ENCODE assay signal across 21 cellular contexts in the genomic region with DNA sequence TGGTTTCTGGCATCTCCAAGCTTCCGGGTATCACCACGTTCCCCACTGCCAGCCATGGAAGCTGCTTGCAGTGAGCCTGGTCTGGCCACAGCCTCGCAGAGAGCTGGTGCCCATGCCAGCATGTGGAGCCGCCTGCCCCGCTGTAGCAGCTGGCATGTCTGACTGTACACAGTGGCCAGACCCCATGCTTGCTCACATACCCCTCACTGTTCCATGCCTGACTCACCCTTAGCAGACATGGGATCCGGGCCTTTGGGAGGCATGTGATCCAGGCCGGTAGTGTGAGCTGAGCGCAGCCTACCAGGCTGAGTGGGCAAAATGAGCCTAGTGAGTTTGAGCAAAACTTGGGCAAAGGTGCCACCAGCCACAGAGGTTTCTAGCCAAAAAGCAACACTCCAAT.
"Had no signal": no experiment of that assay in that cellular context is flagged by ENCODE, and none has a peak within 500 bp of the region (broad histone marks: within the 10 kb centered on the region; RNA-seq: fewer than 3 reads in every experiment).

No MANE protein-coding gene starts in this region.

- H3K9me3 Mint-ChIP-seq: natural killer cell; stimulated activated naive CD8-positive, alpha-beta T cell treated with anti-CD3 and anti-CD28 coated beads, Interleukin-15, Interleukin-2, amounts not matched to agents 100 ng/mL and 50 ng/mL, for 24 hours had no signal

- H3K4me3 ChIP-seq: cardiac muscle cell, left ventricle myocardium inferior, prostate gland, right atrium auricular region, tibial artery had no signal

- H3K27ac Mint-ChIP-seq: activated CD8-positive, alpha-beta T cell treated with anti-CD3 and anti-CD28 coated beads, Interleukin-2, amount 10 ng/mL, durations not matched to agents 7 days and 5 days; activated naive CD8-positive, alpha-beta T cell treated with anti-CD3 and anti-CD28 coated beads, Interleukin-2, amount 50 U/mL, for 24 hours; activated T-helper 1 cell treated with anti-CD3 and anti-CD28 coated beads, Interleukin-12 subunit alpha, Interleukin-12 subunit beta, Interleukin-2, Interleukin-4 antibody, amounts not matched to agents 30 ng/mL and 10 ng/mL and 1 ng/mL, durations not matched to agents 14 hours and 24 hours and 36 hours; mesothelial cell of epicardium; natural killer cell; stimulated activated naive CD8-positive, alpha-beta T cell treated with anti-CD3 and anti-CD28 coated beads, Interleukin-15, Interleukin-2, amounts not matched to agents 100 ng/mL and 50 ng/mL, for 24 hours; T-helper 17 cell had no signal

- H3K4me1 Mint-ChIP-seq: natural killer cell, T-helper 17 cell had no signal

- FAIRE-seq: urothelium cell line had no signal

- H3K4me3 Mint-ChIP-seq: activated CD8-positive, alpha-beta T cell treated with anti-CD3 and anti-CD28 coated beads, Interleukin-2, amount 10 ng/mL, durations not matched to agents 7 days and 5 days; activated naive CD8-positive, alpha-beta T cell treated with anti-CD3 and anti-CD28 coated beads, Interleukin-2, amount 50 U/mL, for 24 hours; activated T-helper 1 cell treated with anti-CD3 and anti-CD28 coated beads, Interleukin-12 subunit alpha, Interleukin-12 subunit beta, Interleukin-2, Interleukin-4 antibody, amounts not matched to agents 30 ng/mL and 10 ng/mL and 1 ng/mL, durations not matched to agents 14 hours and 24 hours and 36 hours; mesothelial cell of epicardium; natural killer cell; stimulated activated naive CD8-positive, alpha-beta T cell treated with anti-CD3 and anti-CD28 coated beads, Interleukin-15, Interleukin-2, amounts not matched to agents 100 ng/mL and 50 ng/mL, for 24 hours; T-helper 17 cell had no signal

- H3K27me3 Mint-ChIP-seq: T-helper 17 cell had no signal

- DNase-seq: activated CD4-positive, alpha-beta T cell treated with anti-CD3 and anti-CD28 coated beads, Interleukin-2, amount 50 U/mL, for 1 hour; activated CD8-positive, alpha-beta T cell treated with anti-CD3 and anti-CD28 coated beads, Interleukin-2, amount 10 ng/mL, durations not matched to agents 7 days and 5 days; activated gamma-delta T cell; activated naive CD4-positive, alpha-beta T cell treated with anti-CD3 and anti-CD28 coated beads, Interleukin-2, amount 50 U/mL, for 16 hours; activated naive CD8-positive, alpha-beta T cell treated with anti-CD3 and anti-CD28 coated beads, Interleukin-2, amount 50 U/mL, for 24 hours; foreskin fibroblast; hypothalamus; left ventricle myocardium inferior; natural killer cell; stimulated activated CD4-positive, alpha-beta T cell treated with anti-CD3 and anti-CD28 coated beads, Interleukin-12 subunit alpha, Interleukin-12 subunit beta, amount 100 ng/mL, for 4 hours; stimulated activated CD4-positive, alpha-beta T cell treated with anti-CD3 and anti-CD28 coated beads, Interleukin-4, amount 100 ng/mL, for 4 hours; substantia nigra; T-helper 17 cell; tibial artery had no signal

- H3K9me3 ChIP-seq: prostate gland, tibial artery had no signal

- H3K27me3 ChIP-seq: cardiac muscle cell, right atrium auricular region had no signal

- H3K27ac ChIP-seq: cardiac muscle cell, left ventricle myocardium inferior, prostate gland, right atrium auricular region, tibial artery had no signal

- H3K4me1 ChIP-seq: left ventricle myocardium inferior, prostate gland, right atrium auricular region, tibial artery had no signal

- H3K36me3 Mint-ChIP-seq: mesothelial cell of epicardium had no signal

- H3K36me3 ChIP-seq: cardiac muscle cell, left ventricle myocardium inferior, prostate gland, right atrium auricular region, tibial artery had no signal
